In genomic region chr6:99868074-99868702, GRCh38 we compare ENCODE assay signal across 9 cellular contexts.
DNase-seq lines count a peak whose midpoint lies in the region; ATAC-seq and TF ChIP-seq lines count a peak whose summit lies in the region.
"Had no signal": no experiment of that assay in that cellular context is flagged by ENCODE, and none has a peak within 500 bp of the region (broad histone marks: within the 10 kb centered on the region; RNA-seq: fewer than 3 reads in every experiment).

No MANE protein-coding gene starts in this region.

- no peaks in the 10 kb centered on the region for H3K9me3 Mint-ChIP-seq in endodermal cell
- H3K9me3 Mint-ChIP-seq: dendritic cell treated with granulocyte-macrophage colony-stimulating factor and Interleukin-4, amounts not matched to agents 40 ng/mL and 50 ng/mL, for 4 days had no signal

- peaks cover 9% of the 10 kb centered on the region for H3K27me3 ChIP-seq in endodermal cell (ENCODE audit: control insufficient read depth, insufficient read depth, low read length, poor library complexity, severe bottlenecking)

- H3K9ac ChIP-seq in endodermal cell (ENCODE audit: extremely low read depth, low read length, poor library complexity, severe bottlenecking) = no peak overlapping the region

- ATAC-seq in GM19463 (IDR thresholded peaks at IDR 0.05; ENCODE audit: unreplicated experiment) (peak; percentile 94), HG03565 (IDR thresholded peaks at IDR 0.05; ENCODE audit: unreplicated experiment) (peak; percentile 89)

- H3K27ac ChIP-seq in endodermal cell (ENCODE audit: low read depth, low read length) = no peak overlapping the region

- H3K4me3 Mint-ChIP-seq in endodermal cell = peak overlapping the region; percentile 18
- H3K4me3 Mint-ChIP-seq: dendritic cell treated with granulocyte-macrophage colony-stimulating factor and Interleukin-4, amounts not matched to agents 40 ng/mL and 50 ng/mL, for 4 days had no signal

- H3K4me1 ChIP-seq in endodermal cell (ENCODE audit: control insufficient read depth, insufficient read depth, low read length) = no peaks in the 10 kb centered on the region

- peaks cover 3% of the 10 kb centered on the region for H3K4me1 Mint-ChIP-seq in endodermal cell

- no peaks in the 10 kb centered on the region for H3K36me3 Mint-ChIP-seq in endodermal cell (ENCODE audit: low read depth)

- H3K36me3 ChIP-seq in endodermal cell (ENCODE audit: control insufficient read depth, insufficient read depth, low read length) = no peaks in the 10 kb centered on the region

- DNase-seq in COLO829 (ENCODE audit: low spot score) = peak; percentile 60
- DNase-seq in NCI-H748 (lab: John Stamatoyannopoulos, UW; ENCODE audit: unreplicated experiment) = peak; percentile 78
- DNase-seq in activated CD8-positive, alpha-beta memory T cell treated with anti-CD3 and anti-CD28 coated beads for 1 hour (ENCODE audit: extremely low read depth in 1 of 2, low read depth in 1 of 2) = peak; percentile 14 to 60
- DNase-seq in endodermal cell = peak; percentile 95
- peak; percentile 78 for DNase-seq in midbrain (lab: John Stamatoyannopoulos, UW)
- DNase-seq in stimulated activated CD8-positive, alpha-beta memory T cell treated with anti-CD3 and anti-CD28 coated beads, Interleukin-4, amount 100 ng/mL, for 4 hours (ENCODE audit: low read depth in 2 of 2, low spot score in 1 of 2) = peak; percentile 11 to 57

- H3K27me3 Mint-ChIP-seq in endodermal cell (ENCODE audit: insufficient read depth) = peaks cover 17% of the 10 kb centered on the region

- TF ChIP-seq CTCF in endodermal cell (conservative IDR thresholded peaks at IDR 0.05) = peak; percentile 98

- H3K27ac Mint-ChIP-seq in endodermal cell = no peak overlapping the region
- H3K27ac Mint-ChIP-seq: dendritic cell treated with granulocyte-macrophage colony-stimulating factor and Interleukin-4, amounts not matched to agents 40 ng/mL and 50 ng/mL, for 4 days had no signal

- H3K4me3 ChIP-seq in endodermal cell (ENCODE audit: low read length) = no peak overlapping the region

- H3K9me3 ChIP-seq in endodermal cell (ENCODE audit: control insufficient read depth, low read length) = no peaks in the 10 kb centered on the region

- WGBS in endodermal cell (ENCODE audit: insufficient coverage in 1 of 2, insufficient read length in 1 of 2), 2 experiments = 3% methylated on average over 12 to 13 of the region's 13 CpGs

Comparison
In these comparisons a context has a peak if more than half of its experiments do, and no peak if none do; other contexts are left out.
1. DNase-seq: peak in every context shown above with its lines; median percentile 95 in endodermal cell; 78 in NCI-H748; 78 in midbrain; 60 in COLO829; 37 in activated CD8-positive, alpha-beta memory T cell treated with anti-CD3 and anti-CD28 coated beads for 1 hour; 34 in stimulated activated CD8-positive, alpha-beta memory T cell treated with anti-CD3 and anti-CD28 coated beads, Interleukin-4, amount 100 ng/mL, for 4 hours.